Comparison of ENCODE assay signal across 17 cellular contexts in the genomic region with DNA sequence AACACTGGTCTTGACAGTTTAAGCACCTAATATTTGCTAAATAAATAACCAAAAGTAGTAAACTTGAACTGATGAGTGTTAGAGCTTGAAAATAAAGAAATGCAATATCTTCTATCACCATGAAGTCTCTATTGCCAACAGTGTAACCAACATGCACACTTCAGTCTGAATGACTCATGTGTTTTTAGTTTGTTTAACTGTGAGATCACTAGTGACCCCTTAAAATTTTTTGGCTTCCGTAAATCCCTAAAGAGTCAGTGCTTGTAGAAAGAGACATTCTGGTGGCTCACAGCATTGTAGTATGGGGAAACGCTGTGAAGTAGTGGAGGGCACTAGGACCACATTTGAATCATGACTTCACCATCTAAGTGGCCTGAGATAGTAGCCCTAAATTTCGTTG.
"Had no signal": no experiment of that assay in that cellular context is flagged by ENCODE, and none has a peak within 500 bp of the region (broad histone marks: within the 10 kb centered on the region; RNA-seq: fewer than 3 reads in every experiment).

No MANE protein-coding gene starts in this region.

- FAIRE-seq: keratinocyte had no signal

- DNase-seq: activated CD4-positive, alpha-beta T cell treated with anti-CD3 and anti-CD28 coated beads, Interleukin-2, amount 10 ng/mL, durations not matched to agents 7 days and 5 days; activated CD4-positive, CD25-positive, alpha-beta regulatory T cell; activated CD8-positive, alpha-beta memory T cell treated with anti-CD3 and anti-CD28 coated beads for 24 hours; activated naive CD8-positive, alpha-beta T cell treated with anti-CD3 and anti-CD28 coated beads for 36 hours; dorsolateral prefrontal cortex; endodermal cell; erythroblast; left ventricle myocardium superior; natural killer cell; stimulated activated CD4-positive, alpha-beta T cell treated with anti-CD3 and anti-CD28 coated beads, Interleukin-4, amount 100 ng/mL, for 4 hours; stimulated activated CD8-positive, alpha-beta memory T cell treated with anti-CD3 and anti-CD28 coated beads, Interleukin-4, amount 100 ng/mL, for 48 hours; stimulated activated naive CD4-positive, alpha-beta T cell treated with Interleukin-2 at 50 U/mL for 16 hours; SW 1271 had no signal

- H3K4me3 ChIP-seq: cardiac muscle cell, dorsolateral prefrontal cortex, gastroesophageal sphincter, skin epidermis had no signal
